8 cellular contexts compared by ENCODE assay signal in the genomic region with DNA sequence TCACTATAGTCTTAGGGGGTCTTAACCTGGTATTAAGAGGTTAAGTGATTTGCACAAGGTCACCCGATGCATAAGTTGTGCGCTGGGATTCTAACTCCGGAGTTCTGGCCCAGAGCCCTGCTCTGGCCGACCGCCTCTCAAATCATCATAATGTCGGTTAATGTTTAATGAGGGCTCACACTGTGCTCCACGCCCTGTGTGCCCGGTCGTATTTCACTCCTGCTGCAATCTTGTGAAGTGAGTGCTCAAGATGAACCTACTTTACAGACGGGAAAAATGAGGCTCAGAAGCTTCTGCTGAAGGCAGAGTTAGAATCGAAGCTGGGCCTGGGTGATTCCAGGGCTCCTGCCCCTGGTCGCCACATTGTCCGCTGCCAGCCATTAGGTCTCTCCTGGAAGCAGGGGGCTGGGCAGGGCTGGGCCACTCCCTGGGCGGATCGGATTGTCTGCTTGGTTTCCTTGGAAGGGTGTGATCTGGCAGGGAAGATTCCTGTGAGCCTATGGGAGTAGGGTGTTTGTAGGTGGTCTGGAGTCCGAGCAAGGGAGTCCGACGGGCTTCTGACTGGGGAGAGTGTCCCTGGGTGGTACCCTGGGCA.
A peak's percentile ranks its signal among the peaks of the same experiment; 100 is the strongest.
DNase-seq lines count a peak whose midpoint lies in the region; ATAC-seq and TF ChIP-seq lines count a peak whose summit lies in the region.

No MANE protein-coding gene starts in this region.

- intact Hi-C loops in dendritic cell treated with granulocyte-macrophage colony-stimulating factor and Interleukin-4, amounts not matched to agents 40 ng/mL and 50 ng/mL, for 4 days (cut with micrococcal nuclease) = loop anchor here (5.0 kb wide), 1 partner anchor 216 kb away; the partner anchor contains the start of gene SAMD4B

- H3K27me3 Mint-ChIP-seq in dendritic cell treated with granulocyte-macrophage colony-stimulating factor and Interleukin-4, amounts not matched to agents 40 ng/mL and 50 ng/mL, for 4 days = peaks cover 6% of the 10 kb centered on the region

- H3K36me3 Mint-ChIP-seq in dendritic cell treated with granulocyte-macrophage colony-stimulating factor and Interleukin-4, amounts not matched to agents 40 ng/mL and 50 ng/mL, for 4 days (ENCODE audit: low read depth) = peaks cover 13% of the 10 kb centered on the region

- peaks cover 52% of the 10 kb centered on the region for H3K4me1 Mint-ChIP-seq in dendritic cell treated with granulocyte-macrophage colony-stimulating factor and Interleukin-4, amounts not matched to agents 40 ng/mL and 50 ng/mL, for 4 days (ENCODE audit: low read depth)

- H3K9me3 ChIP-seq in DOHH2 (ENCODE audit: control insufficient read depth, insufficient read depth, low read length) = no peaks in the 10 kb centered on the region
- no peaks in the 10 kb centered on the region for H3K9me3 ChIP-seq in muscle layer of duodenum (ENCODE audit: control insufficient read depth in 1 of 2, low read length in 2 of 2)

- H3K4me3 ChIP-seq in DOHH2 (ENCODE audit: low read length) (peak overlapping the region; percentile 90), muscle layer of duodenum (ENCODE audit: low read depth in 1 of 2, low read length in 2 of 2) (peak overlapping the region; percentile 65 to 97)

- no peak for ATAC-seq in GM18909 (IDR thresholded peaks at IDR 0.05; ENCODE audit: poor library complexity, unreplicated experiment)

- H4K20me1 ChIP-seq in DOHH2 (ENCODE audit: control insufficient read depth, insufficient read depth, low read depth, low read length) = no peaks in the 10 kb centered on the region

- H3F3A ChIP-seq in DOHH2 (ENCODE audit: control insufficient read depth, insufficient read depth) = no peaks in the 10 kb centered on the region

- H3K36me3 ChIP-seq in DOHH2 (ENCODE audit: control insufficient read depth, low read length) = no peaks in the 10 kb centered on the region
- no peaks in the 10 kb centered on the region for H3K36me3 ChIP-seq in muscle layer of duodenum (ENCODE audit: control insufficient read depth in 1 of 2, insufficient read depth in 2 of 2, low read length in 2 of 2)

- H3K27ac Mint-ChIP-seq in dendritic cell treated with granulocyte-macrophage colony-stimulating factor and Interleukin-4, amounts not matched to agents 40 ng/mL and 50 ng/mL, for 4 days = peak overlapping the region; percentile 93

- peaks cover 13% of the 10 kb centered on the region for H3K4me1 ChIP-seq in DOHH2 (ENCODE audit: control insufficient read depth, low read length)
- peaks cover 0 to 42% of the 10 kb centered on the region in 2 donors for H3K4me1 ChIP-seq in muscle layer of duodenum (ENCODE audit: control insufficient read depth in 1 of 2, insufficient read depth in 2 of 2, low read length in 2 of 2)

- H3K9me3 Mint-ChIP-seq in dendritic cell treated with granulocyte-macrophage colony-stimulating factor and Interleukin-4, amounts not matched to agents 40 ng/mL and 50 ng/mL, for 4 days = no peaks in the 10 kb centered on the region

- no peak for TF ChIP-seq CTCF in DOHH2 (IDR thresholded peaks at IDR 0.05; ENCODE audit: low read depth, low read length, poor library complexity, severe bottlenecking)

- H3K4me2 ChIP-seq in DOHH2 (ENCODE audit: low read length) = peak overlapping the region; percentile 66

- H3K9me2 ChIP-seq in DOHH2 (replicated peaks; ENCODE audit: control insufficient read depth, low read length) = no peaks in the 10 kb centered on the region

- H3K79me2 ChIP-seq in DOHH2 (ENCODE audit: control insufficient read depth, low read length) = peaks cover 47% of the 10 kb centered on the region

- no peaks in the 10 kb centered on the region for H3K27me3 ChIP-seq in DOHH2 (ENCODE audit: control insufficient read depth, low read length)
- no peaks in the 10 kb centered on the region for H3K27me3 ChIP-seq in muscle layer of duodenum (ENCODE audit: low read depth, low read length)

- no peak overlapping the region for H3K4me3 Mint-ChIP-seq in dendritic cell treated with granulocyte-macrophage colony-stimulating factor and Interleukin-4, amounts not matched to agents 40 ng/mL and 50 ng/mL, for 4 days

- no peak overlapping the region for H3K27ac ChIP-seq in DOHH2 (ENCODE audit: low read depth, low read length)
- peak overlapping the region; percentile 56 for H3K27ac ChIP-seq in muscle layer of duodenum (ENCODE audit: low read length)

- peak; percentile 86 for DNase-seq in NCI-H2227 (lab: John Stamatoyannopoulos, UW; ENCODE audit: unreplicated experiment)
- no peak for DNase-seq in NCI-H524 treated with DMSO at 0.1 percent for 48 hours (lab: John Stamatoyannopoulos, UW)
- DNase-seq in stimulated activated CD4-positive, alpha-beta T cell treated with anti-CD3 and anti-CD28 coated beads, Interleukin-2, amount 100 ng/mL, for 24 hours = no peak
- DNase-seq in NK-92 treated with Interleukin-12 subunit alpha and Interleukin-12 subunit beta, amount 100 ng/mL, for 24 hours (lab: John Stamatoyannopoulos, UW) = no peak
